ENCODE assay signal across 22 cellular contexts in the genomic region with DNA sequence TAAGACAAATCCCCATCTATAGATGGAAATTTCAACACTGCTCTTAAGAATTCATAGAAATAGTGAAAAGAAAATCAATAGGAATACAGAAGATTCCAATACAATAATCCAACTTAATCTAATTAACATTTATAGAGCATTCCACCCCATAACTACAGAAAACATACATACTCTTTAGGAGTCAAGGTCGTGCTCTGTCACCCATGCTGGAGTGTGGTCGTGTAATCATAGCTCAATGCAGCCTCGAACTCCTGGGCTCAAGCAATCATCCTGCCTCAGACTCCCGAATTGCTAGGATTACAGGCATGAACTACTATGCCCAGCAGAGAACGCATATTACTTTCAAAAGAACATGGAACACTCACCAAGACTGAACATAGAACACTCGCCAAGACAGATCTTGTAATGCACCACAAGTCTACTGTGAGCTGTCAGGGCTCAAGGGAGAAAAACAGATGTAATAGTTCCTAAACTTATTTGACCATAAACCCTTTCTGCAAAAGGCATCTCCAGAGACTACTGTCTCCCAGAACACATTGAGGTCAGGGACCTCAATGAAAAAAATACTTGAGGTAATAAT. TPM values are rescaled to one million over a fixed set of nuclear protein-coding genes. Genes with fewer than 3 reads are reported as not detected.
DNase-seq lines count a peak whose midpoint lies in the region; ATAC-seq and TF ChIP-seq lines count a peak whose summit lies in the region.
"Had no signal": no experiment of that assay in that cellular context is flagged by ENCODE, and none has a peak within 500 bp of the region (broad histone marks: within the 10 kb centered on the region; RNA-seq: fewer than 3 reads in every experiment).

No MANE protein-coding gene starts in this region.

- H3K4me3 Mint-ChIP-seq in activated naive CD4-positive, alpha-beta T cell treated with anti-CD3 and anti-CD28 coated beads, Interleukin-2, amount 50 U/mL, for 24 hours, result peak overlapping the region; percentile 4
- H3K4me3 Mint-ChIP-seq in T-helper 17 cell, result no peak overlapping the region
- H3K4me3 Mint-ChIP-seq: activated CD4-positive, alpha-beta memory T cell treated with anti-CD3 and anti-CD28 coated beads for 36 hours had no signal

- TF ChIP-seq CTCF in fibroblast of mammary gland (conservative IDR thresholded peaks at IDR 0.05; ENCODE audit: control insufficient read depth, insufficient read depth, low read depth, low read length), result no peak
- no peak for TF ChIP-seq CTCF in psoas muscle (IDR thresholded peaks at IDR 0.05)

- H3K27me3 Mint-ChIP-seq in activated naive CD4-positive, alpha-beta T cell treated with anti-CD3 and anti-CD28 coated beads, Interleukin-2, amount 50 U/mL, for 24 hours, result no peaks in the 10 kb centered on the region
- no peaks in the 10 kb centered on the region for H3K27me3 Mint-ChIP-seq in T-helper 17 cell
- H3K27me3 Mint-ChIP-seq: activated CD4-positive, alpha-beta memory T cell treated with anti-CD3 and anti-CD28 coated beads for 36 hours had no signal

- intact Hi-C loops in psoas muscle (cut with DNase I), result loop anchor here in 1 of 2 donors (5.0 kb wide), 1 partner anchor 104 kb away; no protein-coding TSS in a partner anchor

- H3K4me3 ChIP-seq in fibroblast of mammary gland (ENCODE audit: control insufficient read depth, low read depth, low read length) (no peak overlapping the region), psoas muscle (no peak overlapping the region), MG63 (no peak overlapping the region)
- H3K4me3 ChIP-seq: SJSA1, upper lobe of left lung had no signal

- H3K4me1 Mint-ChIP-seq in activated naive CD4-positive, alpha-beta T cell treated with anti-CD3 and anti-CD28 coated beads, Interleukin-2, amount 50 U/mL, for 24 hours, result peaks cover 70% of the 10 kb centered on the region
- H3K4me1 Mint-ChIP-seq in T-helper 17 cell, result peaks cover 46% of the 10 kb centered on the region

- H3K4me1 ChIP-seq in psoas muscle, result peaks cover 18% of the 10 kb centered on the region

- no peak overlapping the region for H3K27ac Mint-ChIP-seq in activated naive CD4-positive, alpha-beta T cell treated with anti-CD3 and anti-CD28 coated beads, Interleukin-2, amount 50 U/mL, for 24 hours
- H3K27ac Mint-ChIP-seq in T-helper 17 cell, result peak overlapping the region; percentile 41

- DNase-seq in activated naive CD4-positive, alpha-beta T cell (lab: John Stamatoyannopoulos, UW), result no peak
- DNase-seq in T-helper 17 cell, result no peak
- peak; percentile 42 for DNase-seq in fibroblast of mammary gland (ENCODE audit: low read depth)
- no peak for DNase-seq in psoas muscle
- no peak for DNase-seq in MG63
- no peak for DNase-seq in germinal center (ENCODE audit: low spot score)
- DNase-seq: 8988T; activated CD4-positive, alpha-beta memory T cell treated with anti-CD3 and anti-CD28 coated beads for 36 hours; activated gamma-delta T cell; AML-193; dermis blood vessel endothelial cell; DND-41; NCI-H1417; NCI-H510A treated with DMSO at 0.1 percent for 48 hours; occipital lobe; retina; T-helper 2 cell; upper lobe of left lung had no signal

- peak overlapping the region; percentile 6 for H3K27ac ChIP-seq in psoas muscle
- H3K27ac ChIP-seq: SJSA1, upper lobe of left lung, VCaP had no signal

- no peaks in the 10 kb centered on the region for H3K9me3 ChIP-seq in T-helper 17 cell (ENCODE audit: control insufficient read depth, low read length, poor library complexity, severe bottlenecking)
- no peaks in the 10 kb centered on the region for H3K9me3 ChIP-seq in psoas muscle
- no peaks in the 10 kb centered on the region for H3K9me3 ChIP-seq in MG63
- H3K9me3 ChIP-seq: SJSA1, upper lobe of left lung had no signal

- no peaks in the 10 kb centered on the region for H3K27me3 ChIP-seq in psoas muscle (ENCODE audit: insufficient read depth in 3 of 3, low read length in 2 of 3)
- H3K27me3 ChIP-seq in MG63, result no peaks in the 10 kb centered on the region
- H3K27me3 ChIP-seq: SJSA1, upper lobe of left lung had no signal

- H3K36me3 ChIP-seq in psoas muscle (ENCODE audit: insufficient read depth in 1 of 2, low read depth in 1 of 2), result no peaks in the 10 kb centered on the region
- H3K36me3 ChIP-seq in MG63, result no peaks in the 10 kb centered on the region
- H3K36me3 ChIP-seq: SJSA1, upper lobe of left lung had no signal

- peaks cover 12% of the 10 kb centered on the region for H3K36me3 Mint-ChIP-seq in activated naive CD4-positive, alpha-beta T cell treated with anti-CD3 and anti-CD28 coated beads, Interleukin-2, amount 50 U/mL, for 24 hours
- H3K36me3 Mint-ChIP-seq in T-helper 17 cell (ENCODE audit: low read depth), result no peaks in the 10 kb centered on the region

- ATAC-seq in T-helper 17 cell, result no peak
- peak; percentile 36 to 65 (median 45) for ATAC-seq in psoas muscle
- no peak for ATAC-seq in GM21619 (IDR thresholded peaks at IDR 0.05; ENCODE audit: unreplicated experiment)

- no peaks in the 10 kb centered on the region for H3K9me3 Mint-ChIP-seq in activated naive CD4-positive, alpha-beta T cell treated with anti-CD3 and anti-CD28 coated beads, Interleukin-2, amount 50 U/mL, for 24 hours
- H3K9me3 Mint-ChIP-seq: activated CD4-positive, alpha-beta memory T cell treated with anti-CD3 and anti-CD28 coated beads for 36 hours had no signal

- WGBS in psoas muscle, 3 donors, result 54 to 73% (median 68%) methylated on average over 6 of the region's 6 CpGs

RNA-seq across cellular contexts. Expression of a gene that starts 14.1 kb away (rescaled TPM):
- total RNA-seq in T-helper 17 cell (10 to 100 TPM; 41.7 to 47.5 TPM), psoas muscle (10 to 100 TPM; 46.1 to 71.6 (median 56.3) TPM)
- 10 to 100 TPM; 40.0 to 86.8 (median 56.0) TPM for polyA plus RNA-seq in psoas muscle
- total RNA-seq in MG63 (2014; rRNA removed; shearing (Covaris generic); ENCODE audit: low replicate concordance), result 82.3 and 85.8 TPM in 2 replicates

RNA-seq across cellular contexts. Expression of a gene that starts 42.9 kb away (rescaled TPM):
- total RNA-seq in T-helper 17 cell (10 to 100 TPM; 22.0 to 27.0 TPM), psoas muscle (10 to 100 TPM; 28.6 to 44.4 (median 34.2) TPM)
- 10 to 100 TPM; 30.2 to 76.9 (median 60.5) TPM for polyA plus RNA-seq in psoas muscle
- total RNA-seq in MG63 (2014; rRNA removed; shearing (Covaris generic); ENCODE audit: low replicate concordance), result 145 and 202 TPM in 2 replicates

Comparison
In these comparisons a context has a peak if more than half of its experiments do, and no peak if none do; other contexts are left out.
1. ATAC-seq: peak in psoas muscle (4 of 4); none in T-helper 17 cell (single experiment) and GM21619 (single experiment).